8 cellular contexts compared by ENCODE assay signal in the genomic region with DNA sequence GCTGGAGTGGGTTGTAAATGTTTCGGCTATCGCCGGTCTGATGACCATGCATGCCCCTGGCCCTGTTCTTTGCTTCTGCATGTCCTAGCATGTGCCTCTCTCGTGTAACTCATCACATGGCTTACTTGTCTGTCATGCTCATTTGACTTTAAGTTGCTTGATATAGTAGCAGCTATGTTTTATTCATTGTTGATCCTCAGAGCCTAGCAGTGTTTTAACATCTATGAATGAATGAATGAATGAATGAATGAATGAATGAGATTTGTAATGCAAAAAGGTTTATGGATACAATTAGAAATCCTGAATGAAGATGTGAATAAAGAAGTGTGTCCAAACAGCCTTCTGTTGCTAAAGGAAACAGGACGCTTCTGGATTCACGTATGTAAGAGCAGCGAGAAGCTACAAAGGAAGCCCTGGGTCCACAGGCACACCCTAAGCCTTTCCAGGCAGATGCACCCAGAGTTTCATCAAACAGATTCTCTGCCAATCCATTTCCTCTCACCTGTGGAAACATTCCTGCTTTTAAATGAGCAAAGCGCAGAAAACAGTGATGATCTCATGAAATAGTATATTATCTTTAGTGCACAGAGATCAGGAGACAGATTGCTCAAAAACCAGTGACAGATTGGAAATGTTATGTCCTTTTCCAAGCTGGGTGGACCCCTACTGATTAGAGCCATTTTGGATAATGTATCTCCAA. TPM values are rescaled to one million over a fixed set of nuclear protein-coding genes. Genes with fewer than 3 reads are reported as not detected.
A peak's percentile ranks its signal among the peaks of the same experiment; 100 is the strongest.
DNase-seq lines count a peak whose midpoint lies in the region; ATAC-seq and TF ChIP-seq lines count a peak whose summit lies in the region.

No MANE protein-coding gene starts in this region.

- peak overlapping the region; percentile 51; the same call in 1 of the 2 replicates for H3K4me3 ChIP-seq in AG10803 (ENCODE audit: low read length)
- no peak overlapping the region for H3K4me3 ChIP-seq in naive thymus-derived CD4-positive, alpha-beta T cell (ENCODE audit: low read length)

- H3K9me3 ChIP-seq in naive thymus-derived CD4-positive, alpha-beta T cell (ENCODE audit: control insufficient read depth in 2 of 3, low read length in 3 of 3): no peaks in the 10 kb centered on the region

- H3K9me3 Mint-ChIP-seq in central memory CD8-positive, alpha-beta T cell: no peaks in the 10 kb centered on the region
- H3K9me3 Mint-ChIP-seq in naive thymus-derived CD4-positive, alpha-beta T cell: no peaks in the 10 kb centered on the region

- TF ChIP-seq CTCF in AG10803 (conservative IDR thresholded peaks at IDR 0.05; ENCODE audit: low read length): no peak

- POLR2A ChIA-PET in naive thymus-derived CD4-positive, alpha-beta T cell (lab: Charles Lee): interaction anchor here (0.6 to 1.5 kb wide), 6 partner anchors 14 to 378 kb away, joined by 3 to 5 read pairs (median 4); no protein-coding TSS in a partner anchor

- peaks cover 10% of the 10 kb centered on the region for H3K27me3 Mint-ChIP-seq in central memory CD8-positive, alpha-beta T cell
- H3K27me3 Mint-ChIP-seq in naive thymus-derived CD4-positive, alpha-beta T cell: peaks cover 0 to 2% (median 0%) of the 10 kb centered on the region in 5 donors

- intact Hi-C loops in naive thymus-derived CD4-positive, alpha-beta T cell (cut with micrococcal nuclease): loop anchor here (2.0 to 10.0 kb wide), 15 partner anchors 42 to 1702 kb away; partner anchors contain the start of genes BORCS5 (in 2 of the 2), APOLD1 (in 1 of the 2), ATF7IP (in 1 of the 2) and C12orf60 (in 1 of the 2)

- H3K4me1 ChIP-seq in naive thymus-derived CD4-positive, alpha-beta T cell (ENCODE audit: control insufficient read depth in 2 of 2, insufficient read depth in 2 of 2, low read length in 2 of 2): peaks cover 6 to 32% of the 10 kb centered on the region in 2 donors

- in situ Hi-C loops in KBM-7 (cut with MboI; ENCODE audit: low pct_unique_long_range_greater_than_20kb, low sequenced_read_pairs): loop anchor here (10.0 kb wide), 1 partner anchor 105 kb away; no protein-coding TSS in a partner anchor

- H3K27ac ChIP-seq in naive thymus-derived CD4-positive, alpha-beta T cell (ENCODE audit: low read depth, low read length): peak overlapping the region; percentile 92

- peak overlapping the region; percentile 81 for H3K4me3 Mint-ChIP-seq in central memory CD8-positive, alpha-beta T cell
- peak overlapping the region; percentile 79 to 87 (median 84) for H3K4me3 Mint-ChIP-seq in naive thymus-derived CD4-positive, alpha-beta T cell

- DNase-seq in AG10803 (ENCODE audit: low read depth) (no peak), KBM-7 (peak; percentile 32), inferior parietal cortex (ENCODE audit: extremely low spot score) (no peak), GDM1 (lab: John Stamatoyannopoulos, UW) (no peak), anterior cingulate cortex (lab: John Stamatoyannopoulos, UW) (no peak)
- no peak for DNase-seq in central memory CD8-positive, alpha-beta T cell (ENCODE audit: low spot score in 2 of 2)
- DNase-seq in naive thymus-derived CD4-positive, alpha-beta T cell: no peak

- CTCF ChIA-PET in naive thymus-derived CD4-positive, alpha-beta T cell (lab: Charles Lee): interaction anchor here (0.6 to 8.6 kb wide), 5 partner anchors 20 to 312 kb away, joined by 3 to 125 read pairs (median 3); no protein-coding TSS in a partner anchor

- ATAC-seq in central memory CD8-positive, alpha-beta T cell (replicated peaks; ENCODE audit: extremely low read depth, poor library complexity, severe bottlenecking): no peak
- no peak for ATAC-seq in naive thymus-derived CD4-positive, alpha-beta T cell
- no peak for ATAC-seq in HG02610 (IDR thresholded peaks at IDR 0.05; ENCODE audit: unreplicated experiment)

- H3K27ac Mint-ChIP-seq in central memory CD8-positive, alpha-beta T cell (ENCODE audit: low read depth): peak overlapping the region; percentile 95
- H3K27ac Mint-ChIP-seq in naive thymus-derived CD4-positive, alpha-beta T cell: peak overlapping the region; percentile 85 to 99 (median 95)

- H3K36me3 Mint-ChIP-seq in central memory CD8-positive, alpha-beta T cell (ENCODE audit: insufficient read depth): peaks cover 21% of the 10 kb centered on the region
- no peaks in the 10 kb centered on the region for H3K36me3 Mint-ChIP-seq in naive thymus-derived CD4-positive, alpha-beta T cell

- peaks cover 43% of the 10 kb centered on the region for H3K4me1 Mint-ChIP-seq in central memory CD8-positive, alpha-beta T cell
- peaks cover 24 to 49% (median 43%) of the 10 kb centered on the region in 7 donors for H3K4me1 Mint-ChIP-seq in naive thymus-derived CD4-positive, alpha-beta T cell

- H3K36me3 ChIP-seq in naive thymus-derived CD4-positive, alpha-beta T cell (ENCODE audit: control insufficient read depth in 2 of 3, insufficient read depth in 3 of 3, low read length in 3 of 3): no peaks in the 10 kb centered on the region

- no peaks in the 10 kb centered on the region for H3K27me3 ChIP-seq in naive thymus-derived CD4-positive, alpha-beta T cell (ENCODE audit: control insufficient read depth in 2 of 2, insufficient read depth in 2 of 2, low read length in 2 of 2)

RNA-seq across cellular contexts. Expression of gene GSG1, which starts 3.4 kb away (rescaled TPM):
- not detected for total RNA-seq in naive thymus-derived CD4-positive, alpha-beta T cell
- polyA plus RNA-seq in naive thymus-derived CD4-positive, alpha-beta T cell: not detected

RNA-seq across cellular contexts. Expression of gene FAM234B, which starts 55.9 kb away (rescaled TPM):
- total RNA-seq in naive thymus-derived CD4-positive, alpha-beta T cell: 1 to 10 TPM; 2.7 to 5.8 (median 4.3) TPM
- polyA plus RNA-seq in naive thymus-derived CD4-positive, alpha-beta T cell: 1 to 10 TPM; 2.6 to 4.3 TPM
